Comparison of ENCODE assay signal across 8 cellular contexts in the genomic region with DNA sequence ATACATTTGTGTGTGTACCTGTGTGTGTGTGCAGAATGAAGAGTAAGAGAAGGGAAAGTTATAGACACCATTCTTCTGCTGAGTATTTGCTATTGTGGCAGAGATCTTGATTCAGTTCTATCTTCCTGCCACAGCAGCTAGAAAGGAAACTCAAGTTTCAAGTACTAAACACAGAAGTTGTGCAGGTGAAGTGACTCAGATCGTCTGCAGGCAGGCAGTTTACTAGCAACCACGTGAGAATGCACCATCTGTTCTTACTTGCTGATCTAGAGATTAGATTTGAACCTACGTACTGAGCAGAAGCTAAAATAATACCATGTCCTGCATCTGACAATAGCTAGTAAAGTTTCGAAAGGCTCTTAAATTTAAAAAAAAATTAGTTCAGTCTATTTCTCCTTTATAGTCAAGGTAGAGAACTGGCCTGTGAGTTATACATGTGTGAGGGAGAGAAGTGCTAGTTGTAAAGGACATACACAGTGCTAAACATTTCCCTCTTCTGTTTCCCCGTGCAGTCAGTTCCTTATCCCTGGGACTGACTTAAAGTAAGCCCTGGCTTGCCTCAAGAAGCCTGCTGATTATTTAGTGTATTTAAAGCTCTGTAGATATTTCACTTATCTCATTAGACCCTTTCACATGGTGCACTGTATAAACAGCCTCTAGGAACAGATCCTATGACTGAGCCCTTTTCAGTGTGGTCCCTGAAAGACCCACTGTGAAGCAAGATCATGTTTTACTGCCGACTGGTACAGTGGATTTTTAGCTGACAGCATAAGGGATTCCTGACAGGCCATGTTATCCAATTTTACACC. TPM values are rescaled to one million over a fixed set of nuclear protein-coding genes. Genes with fewer than 3 reads are reported as not detected.
A peak's percentile ranks its signal among the peaks of the same experiment; 100 is the strongest.
DNase-seq lines count a peak whose midpoint lies in the region; ATAC-seq and TF ChIP-seq lines count a peak whose summit lies in the region.

No MANE protein-coding gene starts in this region.

- H3K36me3 ChIP-seq in OCI-LY7 (ENCODE audit: insufficient read depth, low read length) (no peaks in the 10 kb centered on the region), suprapubic skin (no peaks in the 10 kb centered on the region)

- H3K9me3 ChIP-seq in OCI-LY7 (ENCODE audit: low read length), result no peaks in the 10 kb centered on the region
- H3K9me3 ChIP-seq in suprapubic skin, result no peaks in the 10 kb centered on the region

- H3K9me3 Mint-ChIP-seq in activated CD4-positive, alpha-beta T cell treated with anti-CD3 and anti-CD28 coated beads, Interleukin-2, amount 10 ng/mL, durations not matched to agents 7 days and 5 days, result no peaks in the 10 kb centered on the region

- CTCF ChIA-PET in activated CD4-positive, alpha-beta T cell treated with anti-CD3 and anti-CD28 coated beads, Interleukin-2, amount 10 ng/mL, durations not matched to agents 7 days and 5 days (lab: Charles Lee), result no interaction called here
- CTCF ChIA-PET in OCI-LY7 (lab: Charles Lee; ENCODE audit: unreplicated experiment), result no interaction called here

- DNase-seq in activated CD4-positive, alpha-beta T cell treated with anti-CD3 and anti-CD28 coated beads, Interleukin-2, amount 10 ng/mL, durations not matched to agents 7 days and 5 days, result peak; percentile 50
- no peak for DNase-seq in activated CD4-positive, alpha-beta T cell treated with anti-CD3 and anti-CD28 coated beads, Interleukin-2, amount 50 U/mL, for 4 hours
- DNase-seq in OCI-LY7 (ENCODE audit: low spot score) (peak; percentile 41), fibroblast of villous mesenchyme (ENCODE audit: low read depth) (peak; percentile 95), suprapubic skin (ENCODE audit: low spot score in 2 of 2) (no peak), GF-D8 (lab: John Stamatoyannopoulos, UW) (no peak), NCI-H748 (lab: John Stamatoyannopoulos, UW; ENCODE audit: unreplicated experiment) (no peak)

- POLR2A ChIA-PET in activated CD4-positive, alpha-beta T cell treated with anti-CD3 and anti-CD28 coated beads, Interleukin-2, amount 10 ng/mL, durations not matched to agents 7 days and 5 days (lab: Charles Lee), result no interaction called here
- POLR2A ChIA-PET in OCI-LY7 (lab: Charles Lee), result interaction anchor here (0.6 to 1.6 kb wide), 13 partner anchors 8 to 156 kb away, joined by 3 to 9 read pairs (median 4); no protein-coding TSS in a partner anchor

- no TSS peak for BruUV-seq in OCI-LY7 (replicated peaks; lab: Mats Ljungman, UMichigan)

- H3K27me3 Mint-ChIP-seq in activated CD4-positive, alpha-beta T cell treated with anti-CD3 and anti-CD28 coated beads, Interleukin-2, amount 10 ng/mL, durations not matched to agents 7 days and 5 days, result peaks cover 8% of the 10 kb centered on the region

- intact Hi-C loops in OCI-LY7 (cut with micrococcal nuclease; ENCODE audit: unreplicated experiment), result loop anchor here (1.0 to 10.0 kb wide), 3 partner anchors 68 to 345 kb away; partner anchors contain the start of gene COBLL1

- H3K4me3 Mint-ChIP-seq in activated CD4-positive, alpha-beta T cell treated with anti-CD3 and anti-CD28 coated beads, Interleukin-2, amount 10 ng/mL, durations not matched to agents 7 days and 5 days, result no peak overlapping the region

- peak overlapping the region; percentile 28; the same call in 1 of the 2 replicates for H2AFZ ChIP-seq in OCI-LY7 (ENCODE audit: low read length)

- TF ChIP-seq EP300 in suprapubic skin (IDR thresholded peaks at IDR 0.05), result no peak

- H3K27me3 ChIP-seq in suprapubic skin, result no peaks in the 10 kb centered on the region

- no peak overlapping the region for H3K27ac ChIP-seq in OCI-LY7 (ENCODE audit: low read depth, low read length, poor library complexity, severe bottlenecking)
- peak overlapping the region; percentile 10 for H3K27ac ChIP-seq in suprapubic skin

- no peaks in the 10 kb centered on the region for H3K79me2 ChIP-seq in OCI-LY7 (ENCODE audit: insufficient read depth, low read depth, low read length)

- H4K20me1 ChIP-seq in OCI-LY7 (ENCODE audit: insufficient read depth, low read length), result no peaks in the 10 kb centered on the region

- 47% methylated on average over 6 of the region's 6 CpGs for WGBS in suprapubic skin

- H3K4me2 ChIP-seq in OCI-LY7 (ENCODE audit: low read length), result no peak overlapping the region

- TF ChIP-seq CTCF in OCI-LY7 (conservative IDR thresholded peaks at IDR 0.05; ENCODE audit: low read length) (no peak), fibroblast of villous mesenchyme (IDR thresholded peaks at IDR 0.05; ENCODE audit: insufficient read depth, low read depth, low read length) (no peak), suprapubic skin (IDR thresholded peaks at IDR 0.05) (no peak)

- no peak for TF ChIP-seq POLR2A in suprapubic skin (IDR thresholded peaks at IDR 0.05)

- H3K27ac Mint-ChIP-seq in activated CD4-positive, alpha-beta T cell treated with anti-CD3 and anti-CD28 coated beads, Interleukin-2, amount 10 ng/mL, durations not matched to agents 7 days and 5 days, result peak overlapping the region; percentile 20

- no peak overlapping the region for H3K4me3 ChIP-seq in OCI-LY7 (ENCODE audit: low read depth, low read length, poor library complexity, severe bottlenecking)
- H3K4me3 ChIP-seq in fibroblast of villous mesenchyme (ENCODE audit: low read depth, low read length), result peak overlapping the region; percentile 15
- no peak overlapping the region for H3K4me3 ChIP-seq in suprapubic skin

- peaks cover 15% of the 10 kb centered on the region for H3K4me1 Mint-ChIP-seq in activated CD4-positive, alpha-beta T cell treated with anti-CD3 and anti-CD28 coated beads, Interleukin-2, amount 10 ng/mL, durations not matched to agents 7 days and 5 days

- H3K36me3 Mint-ChIP-seq in activated CD4-positive, alpha-beta T cell treated with anti-CD3 and anti-CD28 coated beads, Interleukin-2, amount 10 ng/mL, durations not matched to agents 7 days and 5 days (ENCODE audit: low read depth), result no peaks in the 10 kb centered on the region

- ATAC-seq in HG02852 (IDR thresholded peaks at IDR 0.05; ENCODE audit: unreplicated experiment), result peak; percentile 95

- H3K4me1 ChIP-seq in OCI-LY7 (ENCODE audit: insufficient read depth, low read length, poor library complexity, severe bottlenecking), result peaks cover 4% of the 10 kb centered on the region
- H3K4me1 ChIP-seq in suprapubic skin, result peaks cover 23% of the 10 kb centered on the region

- H3K9me2 ChIP-seq in OCI-LY7 (ENCODE audit: insufficient read depth, low read length), result no peaks in the 10 kb centered on the region

RNA-seq across cellular contexts. Expression of gene SLC38A11, which starts 45.0 kb away (rescaled TPM):
- total RNA-seq in activated CD4-positive, alpha-beta T cell treated with anti-CD3 and anti-CD28 coated beads, Interleukin-2, amount 10 ng/mL, durations not matched to agents 7 days and 5 days, result not detected
- not detected in 2 replicates for total RNA-seq in OCI-LY7 (2014; rRNA removed; shearing (Covaris generic))
- total RNA-seq in OCI-LY7 (2022) (not detected in 2 replicates), fibroblast of villous mesenchyme (under 0.01 TPM in 1 of 2 replicates, not detected in the other), suprapubic skin (1 to 10 TPM in 1 of 4 donors, under 1 TPM in 2, not detected in 1; 0.42 to 1.1 (median 0.52) TPM)

Comparison
In these comparisons a context has a peak if more than half of its experiments do, and no peak if none do; other contexts are left out.
1. DNase-seq: peak in activated CD4-positive, alpha-beta T cell treated with anti-CD3 and anti-CD28 coated beads, Interleukin-2, amount 10 ng/mL, durations not matched to agents 7 days and 5 days (single experiment), OCI-LY7 (single experiment) and fibroblast of villous mesenchyme (single experiment); none in activated CD4-positive, alpha-beta T cell treated with anti-CD3 and anti-CD28 coated beads, Interleukin-2, amount 50 U/mL, for 4 hours (0 of 2), suprapubic skin (0 of 2), GF-D8 (single experiment) and NCI-H748 (single experiment).